ENCODE assay signal across 20 cellular contexts in the genomic region with DNA sequence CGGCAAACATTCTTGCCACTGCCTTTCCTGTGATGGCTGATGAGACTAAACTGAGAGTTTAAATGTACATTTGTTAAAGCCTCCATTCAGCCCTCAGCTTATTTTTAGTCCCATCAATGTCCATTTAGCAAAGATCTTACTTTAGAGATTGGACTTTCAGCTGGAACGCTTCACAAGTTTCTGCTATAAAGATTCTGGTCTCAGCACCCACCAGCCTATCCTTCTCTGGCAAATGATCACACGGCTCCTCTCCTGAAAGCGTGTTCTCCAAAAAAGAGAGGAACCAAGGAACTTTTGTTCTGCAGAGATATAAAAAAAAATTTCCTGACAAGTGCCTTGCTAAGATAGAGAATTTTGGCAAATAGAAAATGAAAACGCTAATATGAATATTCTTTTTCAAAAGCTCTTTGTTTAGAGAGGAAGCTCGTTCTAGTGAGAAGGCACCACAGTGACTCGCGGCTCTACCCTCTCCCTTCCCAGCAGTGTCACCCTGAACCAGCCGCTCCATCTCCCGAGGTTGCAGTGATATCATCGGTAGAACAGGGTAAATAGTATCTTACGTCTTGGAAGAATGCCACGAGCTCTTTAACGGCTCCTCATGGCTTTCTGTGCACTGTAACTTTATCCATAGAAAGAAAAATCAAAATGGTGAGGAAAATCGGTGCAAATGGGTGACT.
DNase-seq lines count a peak whose midpoint lies in the region; ATAC-seq, FAIRE-seq and TF ChIP-seq lines count a peak whose summit lies in the region.
"Had no signal": no experiment of that assay in that cellular context is flagged by ENCODE, and none has a peak within 500 bp of the region (broad histone marks: within the 10 kb centered on the region; RNA-seq: fewer than 3 reads in every experiment).

No MANE protein-coding gene starts in this region.

- H3K79me2 ChIP-seq in HepG2 (ENCODE audit: insufficient read depth, low read length) = no peaks in the 10 kb centered on the region

- in situ Hi-C loops in HepG2 (cut with HindIII; ENCODE audit: extremely low pct_ligation_motif_present, low pct_unique_long_range_greater_than_20kb) = no loop called here

- H3K4me2 ChIP-seq in HepG2 (ENCODE audit: low read depth, low read length) (no peak overlapping the region), mesenchymal stem cell (ENCODE audit: low read length, poor library complexity, severe bottlenecking) (no peak overlapping the region)

- H3K18ac ChIP-seq in mesenchymal stem cell (ENCODE audit: low read depth in 1 of 2, low read length in 2 of 2) = no peak overlapping the region

- TF ChIP-seq RAD21 in HepG2 (CRISPR knock-in tag; IDR thresholded peaks at IDR 0.05) = no peak

- no peak overlapping the region for H4K91ac ChIP-seq in mesenchymal stem cell (ENCODE audit: low read length)

- CTCF ChIA-PET in HepG2 (lab: Yijun Ruan, JAX; ENCODE audit: low intra/inter-chr PET ratio, low total read pairs) = no interaction called here

- peak; percentile 33 to 63 (median 42) for ATAC-seq in right lobe of liver
- no peak for ATAC-seq in HepG2
- ATAC-seq: gastrocnemius medialis had no signal

- no peak overlapping the region for H3K14ac ChIP-seq in mesenchymal stem cell (ENCODE audit: low read length in 2 of 2)

- H2BK120ac ChIP-seq in mesenchymal stem cell (ENCODE audit: low read depth, low read length) = no peak overlapping the region

- 61% methylated on average over 14 of the region's 15 CpGs for WGBS in right lobe of liver (ENCODE audit: insufficient coverage, low coverage, low lambda C conversion rate, missing lambda C conversion rate)
- 54% methylated on average over 15 of the region's 15 CpGs for WGBS in HepG2 (ENCODE audit: low lambda C conversion rate)
- WGBS in esophagus muscularis mucosa = 53% methylated on average over 15 of the region's 15 CpGs
- 94% methylated on average over 14 of the region's 15 CpGs for WGBS in mesenchymal stem cell

- TF ChIP-seq EP300 in HepG2 (IDR thresholded peaks at IDR 0.05; ENCODE audit: low read depth in 2 of 2, low read length in 2 of 2) = no peak
- TF ChIP-seq EP300 in HepG2 (CRISPR knock-in tag; IDR thresholded peaks at IDR 0.05; ENCODE audit: borderline replicate concordance) = no peak
- TF ChIP-seq EP300 in esophagus muscularis mucosa (IDR thresholded peaks at IDR 0.05) = no peak

- TF ChIP-seq POLR2A in right lobe of liver (IDR thresholded peaks at IDR 0.05) (no peak), HepG2 (IDR thresholded peaks at IDR 0.05; ENCODE audit: insufficient read depth in 1 of 2, low read depth in 2 of 2, low read length in 2 of 2) (no peak), esophagus muscularis mucosa (IDR thresholded peaks at IDR 0.05; ENCODE audit: low read depth) (no peak)

- no peak for TF ChIP-seq CTCF in right lobe of liver (IDR thresholded peaks at IDR 0.05)
- TF ChIP-seq CTCF in HepG2 (CRISPR knock-in tag; IDR thresholded peaks at IDR 0.05) = no peak
- no peak for TF ChIP-seq CTCF in esophagus muscularis mucosa (IDR thresholded peaks at IDR 0.05)

- no peaks in the 10 kb centered on the region for H3K9me3 ChIP-seq in right lobe of liver
- H3K9me3 ChIP-seq in HepG2 (ENCODE audit: low read length) = no peaks in the 10 kb centered on the region
- no peaks in the 10 kb centered on the region for H3K9me3 ChIP-seq in esophagus muscularis mucosa
- H3K9me3 ChIP-seq in mesenchymal stem cell (ENCODE audit: control insufficient read depth, low read length) = no peaks in the 10 kb centered on the region
- H3K9me3 ChIP-seq: gastrocnemius medialis had no signal

- no TSS peak for BruUV-seq in HepG2 (replicated peaks; lab: Mats Ljungman, UMichigan)

- FAIRE-seq in HepG2 (lab: Jason Lieb, UNC) = no peak
- FAIRE-seq: H54, keratinocyte had no signal

- H3K27me3 ChIP-seq in right lobe of liver (no peaks in the 10 kb centered on the region), HepG2 (ENCODE audit: control insufficient read depth in 1 of 2, insufficient read depth in 2 of 2, low read length in 2 of 2) (no peaks in the 10 kb centered on the region), esophagus muscularis mucosa (no peaks in the 10 kb centered on the region), mesenchymal stem cell (ENCODE audit: control insufficient read depth in 1 of 2, insufficient read depth in 1 of 2, low read length in 2 of 2) (no peaks in the 10 kb centered on the region)
- H3K27me3 ChIP-seq: gastrocnemius medialis had no signal

- H3K36me3 ChIP-seq in right lobe of liver = peaks cover 0 to 15% (median 4%) of the 10 kb centered on the region in 4 donors
- peaks cover 8 to 9% of the 10 kb centered on the region in 2 experiments; a peak in 4 of 5 replicates for H3K36me3 ChIP-seq in HepG2 (replicated peaks in 1 of 2; ENCODE audit: control insufficient read depth in 1 of 2, insufficient read depth in 2 of 2, low read length in 2 of 2)
- H3K36me3 ChIP-seq in esophagus muscularis mucosa = peaks cover 14 to 48% (median 25%) of the 10 kb centered on the region in 4 donors
- peaks cover 17 to 89% of the 10 kb centered on the region in 2 experiments for H3K36me3 ChIP-seq in mesenchymal stem cell (ENCODE audit: control insufficient read depth in 1 of 2, insufficient read depth in 2 of 2, low read depth in 1 of 2, low read length in 2 of 2)

- no peak overlapping the region for H2BK15ac ChIP-seq in mesenchymal stem cell (ENCODE audit: low read depth, poor library complexity, severe bottlenecking)

- no peaks in the 10 kb centered on the region for H4K20me1 ChIP-seq in HepG2 (ENCODE audit: insufficient read depth, low read length)

- no peak overlapping the region for H4K8ac ChIP-seq in mesenchymal stem cell (ENCODE audit: low read length)

- DNase-seq in right lobe of liver = no peak
- DNase-seq in HepG2 (ENCODE audit: low spot score) = no peak
- no peak for DNase-seq in esophagus muscularis mucosa (ENCODE audit: extremely low spot score)
- peak; percentile 90 for DNase-seq in medulla oblongata (ENCODE audit: extremely low spot score)
- DNase-seq in T1000 (lab: John Stamatoyannopoulos, UW) = no peak
- DNase-seq in RKO (ENCODE audit: low spot score) = no peak
- no peak for DNase-seq in HuH-7.5 (ENCODE audit: low spot score)
- DNase-seq in mesenchymal stem cell = no peak
- DNase-seq: ACHN; activated CD8-positive, alpha-beta memory T cell treated with anti-CD3 and anti-CD28 coated beads for 24 hours; activated effector memory CD4-positive, alpha-beta T cell treated with anti-CD3 and anti-CD28 coated beads, Interleukin-2, amount 50 U/mL, for 16 hours; effector memory CD4-positive, alpha-beta T cell; gastrocnemius medialis; KG1; NCI-H1436; NCI-H82; SHP77 treated with DMSO at 0.1 percent for 48 hours had no signal

- H2BK12ac ChIP-seq in mesenchymal stem cell (ENCODE audit: low read length in 2 of 2) = no peak overlapping the region

- H2BK5ac ChIP-seq in mesenchymal stem cell (ENCODE audit: low read depth, low read length, poor library complexity, severe bottlenecking) = no peak overlapping the region

- H2AFZ ChIP-seq in HepG2 (ENCODE audit: low read length) (no peak overlapping the region), mesenchymal stem cell (ENCODE audit: low read depth, low read length) (no peak overlapping the region)

- H2AK5ac ChIP-seq in mesenchymal stem cell (ENCODE audit: low read length, severe bottlenecking) = no peak overlapping the region

- POLR2A ChIA-PET in HepG2 (lab: Yijun Ruan, JAX) = no interaction called here

- H3K4ac ChIP-seq in mesenchymal stem cell (ENCODE audit: low read depth in 1 of 2, low read length in 2 of 2) = no peak overlapping the region

- H3K79me1 ChIP-seq in mesenchymal stem cell (replicated peaks; ENCODE audit: low read length, poor library complexity, severe bottlenecking) = peaks cover 23% of the 10 kb centered on the region

- H3K4me1 ChIP-seq in right lobe of liver (no peaks in the 10 kb centered on the region), HepG2 (ENCODE audit: insufficient read depth, low read length) (no peaks in the 10 kb centered on the region), esophagus muscularis mucosa (peaks cover 0 to 11% (median 3%) of the 10 kb centered on the region in 4 donors), mesenchymal stem cell (ENCODE audit: control insufficient read depth, insufficient read depth, low read depth, low read length) (peaks cover 3% of the 10 kb centered on the region)
- H3K4me1 ChIP-seq: gastrocnemius medialis had no signal

- H3K23ac ChIP-seq in mesenchymal stem cell (ENCODE audit: low read length in 2 of 2) = no peak overlapping the region

- H3K4me3 ChIP-seq in right lobe of liver (no peak overlapping the region), HepG2 (replicated peaks in 1 of 3; ENCODE audit: insufficient read depth in 1 of 3, low read depth in 2 of 3, low read length in 3 of 3) (no peak overlapping the region), esophagus muscularis mucosa (peak overlapping the region in 1 of 4 donors; percentile 4), mesenchymal stem cell (ENCODE audit: insufficient read depth in 1 of 2, low read depth in 1 of 2, low read length in 2 of 2) (no peak overlapping the region)
- H3K4me3 ChIP-seq: gastrocnemius medialis, skin epidermis had no signal

- no peak overlapping the region for H3K9ac ChIP-seq in HepG2 (ENCODE audit: insufficient read depth, low read depth, low read length)
- no peak overlapping the region for H3K9ac ChIP-seq in mesenchymal stem cell (ENCODE audit: low read length)

- intact Hi-C loops in right lobe of liver (cut with DNase I) (no loop called here), HepG2 (cut with micrococcal nuclease; ENCODE audit: unreplicated experiment) (no loop called here), esophagus muscularis mucosa (cut with DNase I) (no loop called here)

- H3K27ac ChIP-seq in right lobe of liver (peak overlapping the region in 1 of 3 donors; percentile 15), HepG2 (ENCODE audit: extremely low read length, insufficient read depth, low read length) (no peak overlapping the region), esophagus muscularis mucosa (replicated peaks in 1 of 4) (peak overlapping the region in 3 of 4 donors; percentile 16 to 22 (median 18)), mesenchymal stem cell (ENCODE audit: low read length, poor library complexity, severe bottlenecking) (no peak overlapping the region)

TF ChIP-seq in HepG2, 621 proteins besides CTCF, POLR2A, EP300 and RAD21 (continues in another document):
- TF ChIP-seq ETS1 (CRISPR knock-in tag; IDR thresholded peaks at IDR 0.05) = no peak
- no peak for TF ChIP-seq HOXA5 (CRISPR knock-in tag; IDR thresholded peaks at IDR 0.05)
- no peak for TF ChIP-seq RFXAP (CRISPR knock-in tag; IDR thresholded peaks at IDR 0.05; ENCODE audit: borderline replicate concordance)
- no peak for TF ChIP-seq ZBTB21 (CRISPR knock-in tag; IDR thresholded peaks at IDR 0.05)
- no peak for TF ChIP-seq SPEN (CRISPR knock-in tag; IDR thresholded peaks at IDR 0.05; ENCODE audit: low read depth)

Comparison
In these comparisons a context has a peak if more than half of its experiments do, and no peak if none do; other contexts are left out.
1. H3K27ac ChIP-seq: peak in esophagus muscularis mucosa (3 of 4); none in HepG2 (single experiment) and mesenchymal stem cell (single experiment).